ENCODE assay signal across 29 cellular contexts in genomic region chr20:40010483-40010882, GRCh38.
A peak's percentile ranks its signal among the peaks of the same experiment; 100 is the strongest.
DNase-seq lines count a peak whose midpoint lies in the region; ATAC-seq and TF ChIP-seq lines count a peak whose summit lies in the region.
"Had no signal": no experiment of that assay in that cellular context is flagged by ENCODE, and none has a peak within 500 bp of the region (broad histone marks: within the 10 kb centered on the region; RNA-seq: fewer than 3 reads in every experiment).

No MANE protein-coding gene starts in this region.

- peak; percentile 19 for DNase-seq in ELR (ENCODE audit: low read depth)
- peak; percentile 40 for DNase-seq in chondrocyte (ENCODE audit: low spot score)
- DNase-seq in mesenchymal stem cell = peak; percentile 29
- DNase-seq in stimulated activated CD4-positive, alpha-beta T cell treated with anti-CD3 and anti-CD28 coated beads, Interleukin-2, amount 100 ng/mL, for 48 hours = no peak
- no peak for DNase-seq in activated effector memory CD4-positive, alpha-beta T cell treated with Interleukin-2 at 50 U/mL for 16 hours
- DNase-seq in esophagus squamous epithelium (lab: John Stamatoyannopoulos, UW) = no peak
- DNase-seq: activated naive CD4-positive, alpha-beta T cell treated with anti-CD3 and anti-CD28 coated beads, Interleukin-2, amount 50 U/mL, for 16 hours; AML-193; CD8-positive, alpha-beta memory T cell; cortex of kidney; endodermal cell; head of caudate nucleus; mesendoderm; naive B cell; NCI-H1092; NCI-H2029; NCI-H345; NCI-H748 treated with DMSO at 0.1 percent for 48 hours; occipital lobe; retina; stimulated activated CD4-positive, alpha-beta T cell treated with anti-CD3 and anti-CD28 coated beads, Interleukin-12 subunit alpha, Interleukin-12 subunit beta, amount 100 ng/mL, for 4 hours; stimulated activated CD4-positive, alpha-beta T cell treated with anti-CD3 and anti-CD28 coated beads, Interleukin-4, amount 100 ng/mL, for 4 hours; stimulated activated naive CD4-positive, alpha-beta T cell had no signal

- no peaks in the 10 kb centered on the region for H3K27me3 Mint-ChIP-seq in chondrocyte (ENCODE audit: low read depth)

- H3K27ac ChIP-seq in mesenchymal stem cell (ENCODE audit: low read length, poor library complexity, severe bottlenecking) (no peak overlapping the region), esophagus squamous epithelium (no peak overlapping the region)
- H3K27ac ChIP-seq: cardiac muscle cell, HL-60, thoracic aorta, vagina had no signal

- H3K14ac ChIP-seq in mesenchymal stem cell (ENCODE audit: low read length in 2 of 2) = no peak overlapping the region

- no peak overlapping the region for H2AFZ ChIP-seq in mesenchymal stem cell (ENCODE audit: low read depth, low read length)

- H2BK12ac ChIP-seq in mesenchymal stem cell (ENCODE audit: low read length in 2 of 2) = peak overlapping the region in 1 of 2 experiments; percentile 52

- H3K23ac ChIP-seq in mesenchymal stem cell (ENCODE audit: low read length in 2 of 2) = no peak overlapping the region

- no peak overlapping the region for H4K91ac ChIP-seq in mesenchymal stem cell (ENCODE audit: low read length)

- no peak overlapping the region for H3K4ac ChIP-seq in mesenchymal stem cell (ENCODE audit: low read depth in 1 of 2, low read length in 2 of 2)

- intact Hi-C loops in esophagus squamous epithelium (cut with DNase I) = no loop called here

- H4K8ac ChIP-seq in mesenchymal stem cell (ENCODE audit: low read length) = peak overlapping the region; percentile 60

- H3K36me3 Mint-ChIP-seq in chondrocyte (ENCODE audit: low read depth) = peaks cover 1% of the 10 kb centered on the region
- H3K36me3 Mint-ChIP-seq: CD8-positive, alpha-beta memory T cell; naive B cell had no signal

- H3K27me3 ChIP-seq in mesenchymal stem cell (ENCODE audit: control insufficient read depth in 1 of 2, insufficient read depth in 1 of 2, low read length in 2 of 2) = no peaks in the 10 kb centered on the region
- H3K27me3 ChIP-seq in esophagus squamous epithelium = no peaks in the 10 kb centered on the region
- H3K27me3 ChIP-seq: cardiac muscle cell, vagina had no signal

- no peaks in the 10 kb centered on the region for H3K4me1 Mint-ChIP-seq in chondrocyte (ENCODE audit: low read depth)
- H3K4me1 Mint-ChIP-seq: CD8-positive, alpha-beta memory T cell; endodermal cell; naive B cell had no signal

- no peak for TF ChIP-seq POLR2A in esophagus squamous epithelium (IDR thresholded peaks at IDR 0.05)

- H3K9me3 ChIP-seq in mesenchymal stem cell (ENCODE audit: control insufficient read depth, low read length) (peaks cover 11% of the 10 kb centered on the region), esophagus squamous epithelium (peaks cover 0 to 7% (median 0%) of the 10 kb centered on the region in 3 donors)
- H3K9me3 ChIP-seq: thoracic aorta, vagina had no signal

- no peaks in the 10 kb centered on the region for H3K9me3 Mint-ChIP-seq in chondrocyte (ENCODE audit: low read depth)
- H3K9me3 Mint-ChIP-seq: endodermal cell had no signal

- no peak for TF ChIP-seq CTCF in chondrocyte (IDR thresholded peaks at IDR 0.05)
- TF ChIP-seq CTCF in esophagus squamous epithelium (IDR thresholded peaks at IDR 0.05) = no peak

- 11% methylated on average over 2 of the region's 2 CpGs for WGBS in mesenchymal stem cell
- WGBS in esophagus squamous epithelium, 2 donors = 83% methylated on average over 1 of the region's 2 CpGs; no CpG with 5 or more reads in 1 of the 2 donors

- H2AK5ac ChIP-seq in mesenchymal stem cell (ENCODE audit: low read length, severe bottlenecking) = no peak overlapping the region

- H3K36me3 ChIP-seq in mesenchymal stem cell (ENCODE audit: control insufficient read depth in 1 of 2, insufficient read depth in 2 of 2, low read depth in 1 of 2, low read length in 2 of 2) (no peaks in the 10 kb centered on the region), esophagus squamous epithelium (no peaks in the 10 kb centered on the region)
- H3K36me3 ChIP-seq: cardiac muscle cell, thoracic aorta, vagina had no signal

- no peak overlapping the region for H2BK120ac ChIP-seq in mesenchymal stem cell (ENCODE audit: low read depth, low read length)

- H3K79me1 ChIP-seq in mesenchymal stem cell (replicated peaks; ENCODE audit: low read length, poor library complexity, severe bottlenecking) = no peaks in the 10 kb centered on the region

- H3K18ac ChIP-seq in mesenchymal stem cell (ENCODE audit: low read depth in 1 of 2, low read length in 2 of 2) = peak overlapping the region in 1 of 2 experiments; percentile 21

- no peak for ATAC-seq in HG03175 (IDR thresholded peaks at IDR 0.05; ENCODE audit: unreplicated experiment)

- no peaks in the 10 kb centered on the region for H3K4me1 ChIP-seq in mesenchymal stem cell (ENCODE audit: control insufficient read depth, insufficient read depth, low read depth, low read length)
- no peaks in the 10 kb centered on the region for H3K4me1 ChIP-seq in esophagus squamous epithelium
- H3K4me1 ChIP-seq: vagina had no signal

- no peak overlapping the region for H3K4me2 ChIP-seq in mesenchymal stem cell (ENCODE audit: low read length, poor library complexity, severe bottlenecking)

- no peak overlapping the region for H2BK5ac ChIP-seq in mesenchymal stem cell (ENCODE audit: low read depth, low read length, poor library complexity, severe bottlenecking)

- H3K9ac ChIP-seq in mesenchymal stem cell (ENCODE audit: low read length) = no peak overlapping the region

- H3K4me3 ChIP-seq in mesenchymal stem cell (ENCODE audit: insufficient read depth in 1 of 2, low read depth in 1 of 2, low read length in 2 of 2) (no peak overlapping the region), esophagus squamous epithelium (no peak overlapping the region)
- H3K4me3 ChIP-seq: cardiac muscle cell, thoracic aorta, vagina had no signal

- no peak overlapping the region for H2BK15ac ChIP-seq in mesenchymal stem cell (ENCODE audit: low read depth, poor library complexity, severe bottlenecking)

- H3K27ac Mint-ChIP-seq in chondrocyte (ENCODE audit: unreplicated experiment) = no peak overlapping the region
- H3K27ac Mint-ChIP-seq: CD8-positive, alpha-beta memory T cell; endodermal cell; naive B cell; T-helper 2 cell treated with Interferon-gamma antibody and Interleukin-4, amounts not matched to agents 5 μg/mL and 100 μg/mL, for 36 hours had no signal

- H3K4me3 Mint-ChIP-seq in chondrocyte (ENCODE audit: unreplicated experiment) = no peak overlapping the region
- H3K4me3 Mint-ChIP-seq: CD8-positive, alpha-beta memory T cell; endodermal cell; naive B cell; T-helper 2 cell treated with Interferon-gamma antibody and Interleukin-4, amounts not matched to agents 5 μg/mL and 100 μg/mL, for 36 hours had no signal

Comparison
In these comparisons a context has a peak if more than half of its experiments do, and no peak if none do; other contexts are left out.
1. DNase-seq: peak in ELR (single experiment), chondrocyte (single experiment) and mesenchymal stem cell (single experiment); none in stimulated activated CD4-positive, alpha-beta T cell treated with anti-CD3 and anti-CD28 coated beads, Interleukin-2, amount 100 ng/mL, for 48 hours (0 of 2), activated effector memory CD4-positive, alpha-beta T cell treated with Interleukin-2 at 50 U/mL for 16 hours (single experiment) and esophagus squamous epithelium (single experiment).